18 cellular contexts compared by ENCODE assay signal in genomic region chr9:37449877-37450632, GRCh38. TPM values are rescaled to one million over a fixed set of nuclear protein-coding genes. Genes with fewer than 3 reads are reported as not detected.
DNase-seq lines count a peak whose midpoint lies in the region; TF ChIP-seq lines count a peak whose summit lies in the region.
"Had no signal": no experiment of that assay in that cellular context is flagged by ENCODE, and none has a peak within 500 bp of the region (broad histone marks: within the 10 kb centered on the region; RNA-seq: fewer than 3 reads in every experiment).

No MANE protein-coding gene starts in this region.

- H3K36me3 ChIP-seq in A673 (ENCODE audit: insufficient read depth, low read length, poor library complexity, severe bottlenecking), result no peaks in the 10 kb centered on the region
- H3K36me3 ChIP-seq: pancreas had no signal

- DNase-seq in A673 (ENCODE audit: low spot score), result peak; percentile 97
- DNase-seq in NCI-H524 treated with DMSO at 0.1 percent for 48 hours (lab: John Stamatoyannopoulos, UW), result peak; percentile 70
- peak; percentile 19 for DNase-seq in coronary artery (ENCODE audit: low spot score)
- peak; percentile 85 for DNase-seq in midbrain (lab: John Stamatoyannopoulos, UW)
- no peak for DNase-seq in Calu3
- no peak for DNase-seq in progenitor cell of endocrine pancreas (ENCODE audit: low spot score, unreplicated experiment)
- no peak for DNase-seq in RKO (ENCODE audit: low spot score)
- no peak for DNase-seq in activated CD4-positive, alpha-beta T cell treated with anti-CD3 and anti-CD28 coated beads, Interleukin-2, amount 50 U/mL, for 1 hour
- DNase-seq: activated CD4-positive, alpha-beta T cell treated with anti-CD3 and anti-CD28 coated beads, Interleukin-2, amount 10 ng/mL, durations not matched to agents 7 days and 5 days; activated T-cell treated with anti-CD3 and anti-CD28 coated beads, Interleukin-2, amount 50 U/mL, for 24 hours; NCI-H1417; pancreas; SK-N-SH; upper lobe of right lung had no signal

- no peaks in the 10 kb centered on the region for H3K36me3 Mint-ChIP-seq in Calu3 (ENCODE audit: insufficient read depth, unreplicated experiment)
- H3K36me3 Mint-ChIP-seq in progenitor cell of endocrine pancreas (ENCODE audit: insufficient read depth), result peaks cover 11% of the 10 kb centered on the region

- peaks cover 42% of the 10 kb centered on the region for H3K4me1 ChIP-seq in A673 (ENCODE audit: insufficient read depth, low read length, poor library complexity, severe bottlenecking)

- H3K27ac Mint-ChIP-seq in Calu3 (ENCODE audit: unreplicated experiment), result no peak overlapping the region
- H3K27ac Mint-ChIP-seq in progenitor cell of endocrine pancreas, result no peak overlapping the region
- H3K27ac Mint-ChIP-seq: activated CD4-positive, alpha-beta T cell treated with anti-CD3 and anti-CD28 coated beads, Interleukin-2, amount 10 ng/mL, durations not matched to agents 7 days and 5 days; activated T-cell treated with anti-CD3 and anti-CD28 coated beads, Interleukin-2, amount 50 U/mL, for 24 hours; stimulated activated memory B cell treated with anti-CD40 and anti-IgM and Interleukin-4, amounts not matched to agents 10 μg/mL and 1 μg/mL and 100 μg/mL, for 72 hours had no signal

- H3K4me3 Mint-ChIP-seq in Calu3 (ENCODE audit: low read depth, unreplicated experiment) (no peak overlapping the region), progenitor cell of endocrine pancreas (ENCODE audit: low read depth) (no peak overlapping the region)
- H3K4me3 Mint-ChIP-seq: activated CD4-positive, alpha-beta T cell treated with anti-CD3 and anti-CD28 coated beads, Interleukin-2, amount 10 ng/mL, durations not matched to agents 7 days and 5 days; activated naive CD8-positive, alpha-beta T cell; activated T-cell treated with anti-CD3 and anti-CD28 coated beads, Interleukin-2, amount 50 U/mL, for 24 hours; stimulated activated memory B cell treated with anti-CD40 and anti-IgM and Interleukin-4, amounts not matched to agents 10 μg/mL and 1 μg/mL and 100 μg/mL, for 72 hours had no signal

- H3K27ac ChIP-seq in A673 (ENCODE audit: low read depth, low read length, poor library complexity, severe bottlenecking) (peak overlapping the region; percentile 95), coronary artery (no peak overlapping the region)
- H3K27ac ChIP-seq: cardiac muscle cell, pancreas, upper lobe of right lung had no signal

- no peaks in the 10 kb centered on the region for H3K27me3 ChIP-seq in A673 (replicated peaks; ENCODE audit: insufficient read depth, low read depth, low read length, poor library complexity)
- H3K27me3 ChIP-seq: cardiac muscle cell, pancreas, upper lobe of right lung had no signal

- no peaks in the 10 kb centered on the region for H3K9me3 ChIP-seq in A673 (ENCODE audit: low read depth, low read length, poor library complexity, severe bottlenecking)
- H3K9me3 ChIP-seq: pancreas, SK-N-SH, upper lobe of right lung had no signal

- no peaks in the 10 kb centered on the region for H3K9me3 Mint-ChIP-seq in Calu3 (ENCODE audit: low read depth, unreplicated experiment)
- H3K9me3 Mint-ChIP-seq in progenitor cell of endocrine pancreas (ENCODE audit: low read depth), result no peaks in the 10 kb centered on the region
- H3K9me3 Mint-ChIP-seq: activated CD4-positive, alpha-beta T cell treated with anti-CD3 and anti-CD28 coated beads, Interleukin-2, amount 10 ng/mL, durations not matched to agents 7 days and 5 days; activated T-cell treated with anti-CD3 and anti-CD28 coated beads, Interleukin-2, amount 50 U/mL, for 24 hours; stimulated activated memory B cell treated with anti-CD40 and anti-IgM and Interleukin-4, amounts not matched to agents 10 μg/mL and 1 μg/mL and 100 μg/mL, for 72 hours had no signal

- CTCF ChIA-PET in A673 (lab: Charles Lee) (no interaction called here), Calu3 (lab: Charles Lee) (no interaction called here)

- H3K27me3 Mint-ChIP-seq in Calu3 (ENCODE audit: unreplicated experiment), result no peaks in the 10 kb centered on the region
- H3K27me3 Mint-ChIP-seq in progenitor cell of endocrine pancreas, result no peaks in the 10 kb centered on the region
- H3K27me3 Mint-ChIP-seq: activated CD4-positive, alpha-beta T cell treated with anti-CD3 and anti-CD28 coated beads, Interleukin-2, amount 10 ng/mL, durations not matched to agents 7 days and 5 days; activated naive CD8-positive, alpha-beta T cell; activated T-cell treated with anti-CD3 and anti-CD28 coated beads, Interleukin-2, amount 50 U/mL, for 24 hours; stimulated activated memory B cell treated with anti-CD40 and anti-IgM and Interleukin-4, amounts not matched to agents 10 μg/mL and 1 μg/mL and 100 μg/mL, for 72 hours had no signal

- TF ChIP-seq CTCF in A673 (conservative IDR thresholded peaks at IDR 0.05; ENCODE audit: low read depth, low read length), result peak; percentile 35
- no peak for TF ChIP-seq CTCF in coronary artery (IDR thresholded peaks at IDR 0.05)
- no peak for TF ChIP-seq CTCF in Calu3 (IDR thresholded peaks at IDR 0.05; ENCODE audit: unreplicated experiment)
- no peak for TF ChIP-seq CTCF in progenitor cell of endocrine pancreas (IDR thresholded peaks at IDR 0.05; ENCODE audit: unreplicated experiment)

- POLR2A ChIA-PET in A673 (lab: Charles Lee; ENCODE audit: low non-redundant PET), result interaction anchor here (0.6 to 0.9 kb wide), 6 partner anchors 10 to 930 kb away, joined by 3 to 10 read pairs (median 4); partner anchors contain the start of gene ZBTB5

- BruUV-seq in A673 (replicated peaks; lab: Mats Ljungman, UMichigan) (TSS peak; percentile 95), Calu3 (replicated peaks; lab: Mats Ljungman, UMichigan) (no TSS peak)

- H3K4me3 ChIP-seq in A673 (ENCODE audit: low read depth, low read length, poor library complexity, severe bottlenecking) (peak overlapping the region; percentile 22), coronary artery (no peak overlapping the region)
- H3K4me3 ChIP-seq: cardiac muscle cell, pancreas, smooth muscle cell, upper lobe of right lung had no signal

- intact Hi-C loops in A673 (cut with micrococcal nuclease; ENCODE audit: unreplicated experiment), result no loop called here
- intact Hi-C loops in Calu3 (cut with micrococcal nuclease; ENCODE audit: unreplicated experiment), result no loop called here

- H3K4me1 Mint-ChIP-seq in Calu3 (ENCODE audit: low read depth, unreplicated experiment), result peaks cover 9% of the 10 kb centered on the region
- H3K4me1 Mint-ChIP-seq in progenitor cell of endocrine pancreas (ENCODE audit: low read depth), result peaks cover 9% of the 10 kb centered on the region

RNA-seq across cellular contexts. Expression of gene ZBTB5, which starts 15.2 kb away (rescaled TPM):
- 17.2 and 18.0 TPM in 2 replicates for total RNA-seq in A673 (2021)
- 4.7 and 5.3 TPM in 2 replicates for total RNA-seq in Calu3 (2022)
- total RNA-seq in progenitor cell of endocrine pancreas, result 21.2 and 21.8 TPM in 2 replicates

RNA-seq across cellular contexts. Expression of gene GRHPR, which starts 27.6 kb away (rescaled TPM):
- total RNA-seq in A673 (2021) (102 and 118 TPM in 2 replicates), Calu3 (2022) (26.0 and 28.0 TPM in 2 replicates), progenitor cell of endocrine pancreas (98.0 and 101 TPM in 2 replicates)

RNA-seq across cellular contexts. Expression of gene POLR1E, which starts 35.7 kb away (rescaled TPM):
- total RNA-seq in A673 (2021), result 55.1 and 68.8 TPM in 2 replicates
- 11.9 and 12.5 TPM in 2 replicates for total RNA-seq in Calu3 (2022)
- 22.2 and 22.4 TPM in 2 replicates for total RNA-seq in progenitor cell of endocrine pancreas

Comparison
In these comparisons a context has a peak if more than half of its experiments do, and no peak if none do; other contexts are left out.
1. DNase-seq: peak in A673 (single experiment), NCI-H524 treated with DMSO at 0.1 percent for 48 hours (single experiment), coronary artery (single experiment) and midbrain (single experiment); none in Calu3 (single experiment), progenitor cell of endocrine pancreas (single experiment), RKO (single experiment) and activated CD4-positive, alpha-beta T cell treated with anti-CD3 and anti-CD28 coated beads, Interleukin-2, amount 50 U/mL, for 1 hour (single experiment).